Comparison of ENCODE assay signal across 21 cellular contexts in genomic region chr15:88866295-88866881, GRCh38. TPM values are rescaled to one million over a fixed set of nuclear protein-coding genes. Genes with fewer than 3 reads are reported as not detected.
A peak's percentile ranks its signal among the peaks of the same experiment; 100 is the strongest.
DNase-seq lines count a peak whose midpoint lies in the region; ATAC-seq and TF ChIP-seq lines count a peak whose summit lies in the region.
"Had no signal": no experiment of that assay in that cellular context is flagged by ENCODE, and none has a peak within 500 bp of the region (broad histone marks: within the 10 kb centered on the region; RNA-seq: fewer than 3 reads in every experiment).

No MANE protein-coding gene starts in this region.

- H3K36me3 Mint-ChIP-seq in activated naive CD4-positive, alpha-beta T cell treated with anti-CD3 and anti-CD28 coated beads for 36 hours (ENCODE audit: low read depth), result no peaks in the 10 kb centered on the region
- peaks cover 3% of the 10 kb centered on the region for H3K36me3 Mint-ChIP-seq in T-helper 17 cell (ENCODE audit: low read depth)
- H3K36me3 Mint-ChIP-seq in stimulated activated effector memory CD8-positive, alpha-beta T cell treated with anti-CD3 and anti-CD28 coated beads, Interleukin-12 subunit alpha, Interleukin-12 subunit beta, amount 100 ng/mL, for 72 hours, result no peaks in the 10 kb centered on the region
- H3K36me3 Mint-ChIP-seq: CD14-positive monocyte had no signal

- intact Hi-C loops in activated naive CD4-positive, alpha-beta T cell treated with anti-CD3 and anti-CD28 coated beads for 36 hours (cut with micrococcal nuclease), result no loop called here

- no peaks in the 10 kb centered on the region for H3K9me3 Mint-ChIP-seq in activated naive CD4-positive, alpha-beta T cell treated with anti-CD3 and anti-CD28 coated beads for 36 hours
- H3K9me3 Mint-ChIP-seq in stimulated activated effector memory CD8-positive, alpha-beta T cell treated with anti-CD3 and anti-CD28 coated beads, Interleukin-12 subunit alpha, Interleukin-12 subunit beta, amount 100 ng/mL, for 72 hours, result no peaks in the 10 kb centered on the region
- H3K9me3 Mint-ChIP-seq: CD4-positive, alpha-beta T cell; CD8-positive, alpha-beta memory T cell had no signal

- no peak for DNase-seq in activated naive CD4-positive, alpha-beta T cell treated with anti-CD3 and anti-CD28 coated beads for 36 hours
- DNase-seq in activated naive CD4-positive, alpha-beta T cell treated with Interleukin-2 at 50 U/mL for 16 hours, result no peak
- DNase-seq in T-helper 17 cell (no peak), SKM-1 treated with dmso at 0.1 percent for 144 hours (lab: John Stamatoyannopoulos, UW; ENCODE audit: unreplicated experiment) (no peak), NCI-H1105 treated with DMSO at 0.1 percent for 48 hours (lab: John Stamatoyannopoulos, UW) (no peak)
- DNase-seq in stimulated activated effector memory CD8-positive, alpha-beta T cell treated with anti-CD3 and anti-CD28 coated beads, Interleukin-12 subunit alpha, Interleukin-12 subunit beta, amount 100 ng/mL, for 72 hours (ENCODE audit: low spot score in 2 of 2), result no peak
- DNase-seq: CD4-positive, alpha-beta T cell; CD8-positive, alpha-beta memory T cell; DMS 273 treated with DMSO at 0.1 percent for 48 hours; DMS79; EL; GDM1; GM23248; H7; HCEC 1CT had no signal

- H3K27me3 Mint-ChIP-seq in activated naive CD4-positive, alpha-beta T cell treated with anti-CD3 and anti-CD28 coated beads for 36 hours (ENCODE audit: low read depth), result no peaks in the 10 kb centered on the region
- H3K27me3 Mint-ChIP-seq in T-helper 17 cell, result no peaks in the 10 kb centered on the region
- H3K27me3 Mint-ChIP-seq: CD4-positive, alpha-beta T cell; CD8-positive, alpha-beta memory T cell had no signal

- TF ChIP-seq CTCF in C4-2B (conservative IDR thresholded peaks at IDR 0.05), result no peak

- CTCF ChIA-PET in activated naive CD4-positive, alpha-beta T cell treated with anti-CD3 and anti-CD28 coated beads for 36 hours (lab: Charles Lee), result no interaction called here

- no peaks in the 10 kb centered on the region for H3K9me3 ChIP-seq in T-helper 17 cell (ENCODE audit: control insufficient read depth, low read length, poor library complexity, severe bottlenecking)
- H3K9me3 ChIP-seq: BLaER1 had no signal

- H3K27ac Mint-ChIP-seq in activated naive CD4-positive, alpha-beta T cell treated with anti-CD3 and anti-CD28 coated beads for 36 hours, result peak overlapping the region; percentile 47
- peak overlapping the region; percentile 78 for H3K27ac Mint-ChIP-seq in T-helper 17 cell
- peak overlapping the region; percentile 63 for H3K27ac Mint-ChIP-seq in stimulated activated effector memory CD8-positive, alpha-beta T cell treated with anti-CD3 and anti-CD28 coated beads, Interleukin-12 subunit alpha, Interleukin-12 subunit beta, amount 100 ng/mL, for 72 hours
- H3K27ac Mint-ChIP-seq: B cell; CD14-positive monocyte; CD4-positive, alpha-beta T cell had no signal

- 0 out of 2 replicates have a peak overlapping the region, but pooled peaks have one; percentile 10 for H3K27ac ChIP-seq in C4-2B
- H3K27ac ChIP-seq: 22Rv1, BLaER1, GM23248 had no signal

- ATAC-seq in T-helper 17 cell, result no peak
- no peak for ATAC-seq in stimulated activated effector memory CD8-positive, alpha-beta T cell treated with anti-CD3 and anti-CD28 coated beads, Interleukin-12 subunit alpha, Interleukin-12 subunit beta, amount 100 ng/mL, for 72 hours
- ATAC-seq in GM18861 (IDR thresholded peaks at IDR 0.05; ENCODE audit: unreplicated experiment), result no peak

- no peaks in the 10 kb centered on the region for H3K4me1 Mint-ChIP-seq in activated naive CD4-positive, alpha-beta T cell treated with anti-CD3 and anti-CD28 coated beads for 36 hours (ENCODE audit: low read depth)
- peaks cover 7% of the 10 kb centered on the region for H3K4me1 Mint-ChIP-seq in T-helper 17 cell
- peaks cover 6% of the 10 kb centered on the region for H3K4me1 Mint-ChIP-seq in stimulated activated effector memory CD8-positive, alpha-beta T cell treated with anti-CD3 and anti-CD28 coated beads, Interleukin-12 subunit alpha, Interleukin-12 subunit beta, amount 100 ng/mL, for 72 hours
- H3K4me1 Mint-ChIP-seq: B cell; CD14-positive monocyte; CD8-positive, alpha-beta memory T cell had no signal

- H3K4me3 Mint-ChIP-seq in activated naive CD4-positive, alpha-beta T cell treated with anti-CD3 and anti-CD28 coated beads for 36 hours, result no peak overlapping the region
- H3K4me3 Mint-ChIP-seq in T-helper 17 cell, result no peak overlapping the region
- H3K4me3 Mint-ChIP-seq in stimulated activated effector memory CD8-positive, alpha-beta T cell treated with anti-CD3 and anti-CD28 coated beads, Interleukin-12 subunit alpha, Interleukin-12 subunit beta, amount 100 ng/mL, for 72 hours, result no peak overlapping the region
- H3K4me3 Mint-ChIP-seq: B cell; CD14-positive monocyte; CD4-positive, alpha-beta T cell; CD8-positive, alpha-beta memory T cell had no signal

RNA-seq across cellular contexts. Expression of gene HAPLN3, which starts 29.0 kb away (rescaled TPM):
- total RNA-seq in activated naive CD4-positive, alpha-beta T cell treated with anti-CD3 and anti-CD28 coated beads for 36 hours, result 100 to 1,000 TPM; 103 to 105 TPM
- 100 to 1,000 TPM; 103 to 105 TPM for total RNA-seq in T-helper 17 cell

RNA-seq across cellular contexts. Expression of gene MFGE8, which starts 46.8 kb away (rescaled TPM):
- total RNA-seq in activated naive CD4-positive, alpha-beta T cell treated with anti-CD3 and anti-CD28 coated beads for 36 hours, result 10 to 100 TPM; 28.2 to 31.6 TPM
- total RNA-seq in T-helper 17 cell, result 10 to 100 TPM; 69.1 to 77.8 TPM
